In genomic region chr4:140349816-140350215, GRCh38 we compare ENCODE assay signal across 11 cellular contexts. TPM values are rescaled to one million over a fixed set of nuclear protein-coding genes. Genes with fewer than 3 reads are reported as not detected.
DNase-seq lines count a peak whose midpoint lies in the region; ATAC-seq and TF ChIP-seq lines count a peak whose summit lies in the region.
"Had no signal": no experiment of that assay in that cellular context is flagged by ENCODE, and none has a peak within 500 bp of the region (broad histone marks: within the 10 kb centered on the region; RNA-seq: fewer than 3 reads in every experiment).

No MANE protein-coding gene starts in this region.

- DNase-seq in WTC11 (ENCODE audit: low spot score) (no peak), glutamatergic neuron (no peak), neural crest cell (ENCODE audit: low read depth, low spot score) (no peak), HPDE6-E6E7 (ENCODE audit: extremely low spot score) (no peak), NCI-H2029 treated with DMSO at 0.1 percent for 48 hours (lab: John Stamatoyannopoulos, UW) (no peak), AML-193 (lab: John Stamatoyannopoulos, UW) (no peak)
- DNase-seq: ACHN; Caco-2; CD4-positive, alpha-beta T cell; GM23248; H7 had no signal

- H3K36me3 Mint-ChIP-seq in WTC11 = no peaks in the 10 kb centered on the region
- no peaks in the 10 kb centered on the region for H3K36me3 Mint-ChIP-seq in glutamatergic neuron (ENCODE audit: unreplicated experiment)
- H3K36me3 Mint-ChIP-seq in neural crest cell (ENCODE audit: low read depth) = no peaks in the 10 kb centered on the region

- POLR2A ChIA-PET in WTC11 (lab: Charles Lee) = no interaction called here

- H3K9me3 Mint-ChIP-seq in WTC11 (no peaks in the 10 kb centered on the region), glutamatergic neuron (ENCODE audit: unreplicated experiment) (no peaks in the 10 kb centered on the region), neural crest cell (peaks cover 4% of the 10 kb centered on the region)
- H3K9me3 Mint-ChIP-seq: CD4-positive, alpha-beta T cell had no signal

- peak; percentile 91 for ATAC-seq in WTC11

- TF ChIP-seq CTCF in WTC11 (IDR thresholded peaks at IDR 0.05) (no peak), glutamatergic neuron (IDR thresholded peaks at IDR 0.05; ENCODE audit: partially characterized antibody, unreplicated experiment) (no peak), neural crest cell (conservative IDR thresholded peaks at IDR 0.05) (no peak)

- CTCF ChIA-PET in WTC11 (lab: Charles Lee) = interaction anchor here (1.0 to 4.2 kb wide), 5 partner anchors 11 to 174 kb away, joined by 3 to 46 read pairs (median 5); partner anchors contain the start of genes CLGN, ELMOD2 and SCOC

- H3K27me3 Mint-ChIP-seq in WTC11 (ENCODE audit: low read depth) (peaks cover 4% of the 10 kb centered on the region), glutamatergic neuron (ENCODE audit: unreplicated experiment) (peaks cover 4% of the 10 kb centered on the region), neural crest cell (ENCODE audit: low read depth) (no peaks in the 10 kb centered on the region)

- H3K27ac Mint-ChIP-seq in WTC11 (no peak overlapping the region), glutamatergic neuron (ENCODE audit: unreplicated experiment) (peak overlapping the region; percentile 35), neural crest cell (ENCODE audit: unreplicated experiment) (peak overlapping the region; percentile 38)
- H3K27ac Mint-ChIP-seq: CD4-positive, alpha-beta T cell had no signal

- peaks cover 36% of the 10 kb centered on the region for H3K4me1 Mint-ChIP-seq in WTC11
- H3K4me1 Mint-ChIP-seq in glutamatergic neuron (ENCODE audit: low read depth, unreplicated experiment) = peaks cover 29% of the 10 kb centered on the region
- H3K4me1 Mint-ChIP-seq in neural crest cell = peaks cover 48% of the 10 kb centered on the region

- H3K4me3 Mint-ChIP-seq in WTC11 = no peak overlapping the region
- H3K4me3 Mint-ChIP-seq in glutamatergic neuron (ENCODE audit: unreplicated experiment) = peak overlapping the region; percentile 8
- H3K4me3 Mint-ChIP-seq in neural crest cell = no peak overlapping the region
- H3K4me3 Mint-ChIP-seq: CD4-positive, alpha-beta T cell had no signal

TF ChIP-seq in WTC11, 78 proteins besides CTCF, POLR2A, EP300 and RAD21:
- TF ChIP-seq NFYB (CRISPR knock-in tag; conservative IDR thresholded peaks at IDR 0.05; ENCODE audit: low read depth) = no peak
- no peak for TF ChIP-seq OVOL2 (CRISPR knock-in tag; IDR thresholded peaks at IDR 0.05; ENCODE audit: borderline replicate concordance)
- TF ChIP-seq TEAD1 (CRISPR knock-in tag; IDR thresholded peaks at IDR 0.05) = no peak
- TF ChIP-seq ARID4B (CRISPR knock-in tag; IDR thresholded peaks at IDR 0.05; ENCODE audit: borderline replicate concordance) = no peak
- no peak for TF ChIP-seq ZBTB21 (CRISPR knock-in tag; IDR thresholded peaks at IDR 0.05; ENCODE audit: borderline replicate concordance)
- no peak for TF ChIP-seq ATF2 (CRISPR knock-in tag; IDR thresholded peaks at IDR 0.05; ENCODE audit: borderline replicate concordance, low read depth)
- no peak for TF ChIP-seq TP53 (CRISPR knock-in tag; IDR thresholded peaks at IDR 0.05)
- TF ChIP-seq E2F4 (CRISPR knock-in tag; IDR thresholded peaks at IDR 0.05; ENCODE audit: borderline replicate concordance, low read depth) = no peak
- TF ChIP-seq MXD4 (CRISPR knock-in tag; IDR thresholded peaks at IDR 0.05; ENCODE audit: borderline replicate concordance) = no peak
- TF ChIP-seq EMX1 (CRISPR knock-in tag; IDR thresholded peaks at IDR 0.05) = no peak

RNA-seq across cellular contexts. Expression of gene SCOC, which starts 23.6 kb away (rescaled TPM):
- total RNA-seq in WTC11 (2021) = 33.0 to 37.3 TPM (median 33.6 TPM) in 3 replicates
- 55.8 TPM for total RNA-seq in glutamatergic neuron (ENCODE audit: unreplicated experiment)
- total RNA-seq in neural crest cell = 36.9 and 40.7 TPM in 2 replicates
